26 cellular contexts compared by ENCODE assay signal in genomic region chr1:84722794-84723193, GRCh38. TPM values are rescaled to one million over a fixed set of nuclear protein-coding genes. Genes with fewer than 3 reads are reported as not detected.
DNase-seq lines count a peak whose midpoint lies in the region; ATAC-seq and TF ChIP-seq lines count a peak whose summit lies in the region.
"Had no signal": no experiment of that assay in that cellular context is flagged by ENCODE, and none has a peak within 500 bp of the region (broad histone marks: within the 10 kb centered on the region; RNA-seq: fewer than 3 reads in every experiment).

No MANE protein-coding gene starts in this region.

- H3K9me1 ChIP-seq in IMR-90 (ENCODE audit: insufficient read depth, low read length): peaks cover 4% of the 10 kb centered on the region; the same call in 1 of the 2 replicates

- H3K9me3 Mint-ChIP-seq in stimulated activated memory B cell treated with anti-CD40 and anti-IgM and Interleukin-4, amounts not matched to agents 10 μg/mL and 1 μg/mL and 100 μg/mL, for 72 hours: no peaks in the 10 kb centered on the region
- H3K9me3 Mint-ChIP-seq: activated naive CD8-positive, alpha-beta T cell treated with anti-CD3 and anti-CD28 coated beads for 36 hours; activated T-helper 1 cell treated with anti-CD3 and anti-CD28 coated beads, Interleukin-12 subunit alpha, Interleukin-12 subunit beta, Interleukin-2, Interleukin-4 antibody, amounts not matched to agents 30 ng/mL and 10 ng/mL and 1 ng/mL, durations not matched to agents 14 hours and 24 hours and 36 hours; CD4-positive, alpha-beta memory T cell; IgD-negative memory B cell; memory B cell; naive thymus-derived CD8-positive, alpha-beta T cell had no signal

- H3K4me3 ChIP-seq in AG09309 (ENCODE audit: control insufficient read depth, low read depth, low read length): no peak overlapping the region
- no peak overlapping the region for H3K4me3 ChIP-seq in IMR-90 (ENCODE audit: insufficient read depth, low read depth, low read length)
- no peak overlapping the region for H3K4me3 ChIP-seq in fibroblast of mammary gland (ENCODE audit: control insufficient read depth, low read depth, low read length)
- H3K4me3 ChIP-seq in mesenchymal stem cell (ENCODE audit: insufficient read depth in 1 of 2, low read depth in 1 of 2, low read length in 2 of 2): no peak overlapping the region
- H3K4me3 ChIP-seq: pancreas, spleen, vagina had no signal

- H2BK15ac ChIP-seq in IMR-90 (ENCODE audit: low read depth, low read length): no peak overlapping the region
- no peak overlapping the region for H2BK15ac ChIP-seq in mesenchymal stem cell (ENCODE audit: low read depth, poor library complexity, severe bottlenecking)

- H3K27ac ChIP-seq in IMR-90 (ENCODE audit: insufficient read depth, low read length) (no peak overlapping the region), mesenchymal stem cell (ENCODE audit: low read length, poor library complexity, severe bottlenecking) (no peak overlapping the region)
- H3K27ac ChIP-seq: HL-60, pancreas, spleen, vagina had no signal

- CTCF ChIA-PET in IMR-90 (lab: Yijun Ruan, JAX) (no interaction called here), GM10248 (lab: Yijun Ruan, JAX) (interaction anchor here (0.6 to 3.8 kb wide), 8 partner anchors 9 to 288 kb away, joined by 3 to 34 read pairs (median 4); no protein-coding TSS in a partner anchor)

- no peak overlapping the region for H3K56ac ChIP-seq in IMR-90 (ENCODE audit: extremely low read depth, insufficient read depth, low read length)

- no peak overlapping the region for H2BK120ac ChIP-seq in IMR-90 (ENCODE audit: low read depth, low read length)
- H2BK120ac ChIP-seq in mesenchymal stem cell (ENCODE audit: low read depth, low read length): no peak overlapping the region

- no CpG with 5 or more reads among the region's 3 CpGs for WGBS in IMR-90 (ENCODE audit: extremely low coverage in 2 of 2, insufficient read length in 1 of 2), 2 experiments
- WGBS in mesenchymal stem cell: 91% methylated on average over 2 of the region's 3 CpGs

- TF ChIP-seq CTCF in AG09309 (IDR thresholded peaks at IDR 0.05; ENCODE audit: control insufficient read depth, insufficient read depth, low read depth, low read length, missing control alignments) (no peak), IMR-90 (conservative IDR thresholded peaks at IDR 0.05; ENCODE audit: low read depth, low read length) (no peak), fibroblast of mammary gland (conservative IDR thresholded peaks at IDR 0.05; ENCODE audit: control insufficient read depth, insufficient read depth, low read depth, low read length) (no peak), GM10248 (IDR thresholded peaks at IDR 0.05; ENCODE audit: control extremely low read depth, extremely low read depth, low read depth, missing control alignments) (no peak)

- no peaks in the 10 kb centered on the region for H4K20me1 ChIP-seq in IMR-90 (ENCODE audit: insufficient read depth, low read length)

- no peak for ATAC-seq in IMR-90 (ENCODE audit: low read depth)
- ATAC-seq in stimulated activated memory B cell treated with anti-CD40 and anti-IgM and Interleukin-4, amounts not matched to agents 10 μg/mL and 1 μg/mL and 100 μg/mL, for 72 hours: no peak
- ATAC-seq: HCT116; naive thymus-derived CD8-positive, alpha-beta T cell; pancreas had no signal

- H3K9me3 ChIP-seq in IMR-90 (ENCODE audit: control insufficient read depth, insufficient read depth, low read length) (no peaks in the 10 kb centered on the region), mesenchymal stem cell (ENCODE audit: control insufficient read depth, low read length) (no peaks in the 10 kb centered on the region)
- H3K9me3 ChIP-seq: pancreas, spleen, vagina had no signal

- H4K91ac ChIP-seq in IMR-90 (ENCODE audit: insufficient read depth, low read depth, low read length) (no peak overlapping the region), mesenchymal stem cell (ENCODE audit: low read length) (no peak overlapping the region)

- no peak overlapping the region for H3K9ac ChIP-seq in IMR-90 (ENCODE audit: low read depth, low read length)
- H3K9ac ChIP-seq in mesenchymal stem cell (ENCODE audit: low read length): peak overlapping the region; percentile 53

- no peak for TF ChIP-seq RAD21 in IMR-90 (IDR thresholded peaks at IDR 0.05; ENCODE audit: low read length)

- peaks cover 19% of the 10 kb centered on the region for H3K4me1 ChIP-seq in IMR-90 (ENCODE audit: control insufficient read depth, insufficient read depth, low read length)
- peaks cover 1% of the 10 kb centered on the region for H3K4me1 ChIP-seq in mesenchymal stem cell (ENCODE audit: control insufficient read depth, insufficient read depth, low read depth, low read length)
- H3K4me1 ChIP-seq: spleen had no signal

- H3K14ac ChIP-seq in IMR-90 (replicated peaks; ENCODE audit: low read depth, low read length) (no peak overlapping the region), mesenchymal stem cell (ENCODE audit: low read length in 2 of 2) (no peak overlapping the region)

- no peaks in the 10 kb centered on the region for H3K4me1 Mint-ChIP-seq in stimulated activated memory B cell treated with anti-CD40 and anti-IgM and Interleukin-4, amounts not matched to agents 10 μg/mL and 1 μg/mL and 100 μg/mL, for 72 hours
- H3K4me1 Mint-ChIP-seq: IgD-negative memory B cell; memory B cell; naive thymus-derived CD8-positive, alpha-beta T cell had no signal

- H4K5ac ChIP-seq in IMR-90 (ENCODE audit: low read depth, low read length): no peak overlapping the region

- H3K27me3 Mint-ChIP-seq in stimulated activated memory B cell treated with anti-CD40 and anti-IgM and Interleukin-4, amounts not matched to agents 10 μg/mL and 1 μg/mL and 100 μg/mL, for 72 hours: no peaks in the 10 kb centered on the region
- H3K27me3 Mint-ChIP-seq: activated naive CD8-positive, alpha-beta T cell treated with anti-CD3 and anti-CD28 coated beads for 36 hours; CD4-positive, alpha-beta memory T cell had no signal

- H3K27ac Mint-ChIP-seq in stimulated activated memory B cell treated with anti-CD40 and anti-IgM and Interleukin-4, amounts not matched to agents 10 μg/mL and 1 μg/mL and 100 μg/mL, for 72 hours: no peak overlapping the region
- H3K27ac Mint-ChIP-seq: activated naive CD8-positive, alpha-beta T cell treated with anti-CD3 and anti-CD28 coated beads for 36 hours; activated T-helper 1 cell treated with anti-CD3 and anti-CD28 coated beads, Interleukin-12 subunit alpha, Interleukin-12 subunit beta, Interleukin-2, Interleukin-4 antibody, amounts not matched to agents 30 ng/mL and 10 ng/mL and 1 ng/mL, durations not matched to agents 14 hours and 24 hours and 36 hours; CD4-positive, alpha-beta memory T cell; IgD-negative memory B cell; memory B cell; naive thymus-derived CD8-positive, alpha-beta T cell had no signal

- no peak overlapping the region for H2AK9ac ChIP-seq in IMR-90 (replicated peaks; ENCODE audit: low read depth, low read length, poor library complexity)

- H2AK5ac ChIP-seq in IMR-90 (ENCODE audit: low read depth, low read length): no peak overlapping the region
- no peak overlapping the region for H2AK5ac ChIP-seq in mesenchymal stem cell (ENCODE audit: low read length, severe bottlenecking)

- H3K4ac ChIP-seq in IMR-90 (ENCODE audit: low read depth, low read length): no peak overlapping the region
- no peak overlapping the region for H3K4ac ChIP-seq in mesenchymal stem cell (ENCODE audit: low read depth in 1 of 2, low read length in 2 of 2)

- no peak overlapping the region for H3K4me2 ChIP-seq in IMR-90 (ENCODE audit: low read depth, low read length)
- no peak overlapping the region for H3K4me2 ChIP-seq in mesenchymal stem cell (ENCODE audit: low read length, poor library complexity, severe bottlenecking)

- intact Hi-C loops in IMR-90 (cut with micrococcal nuclease): no loop called here

- H3K36me3 ChIP-seq in IMR-90 (ENCODE audit: control insufficient read depth, insufficient read depth, low read length) (no peaks in the 10 kb centered on the region), mesenchymal stem cell (ENCODE audit: control insufficient read depth in 1 of 2, insufficient read depth in 2 of 2, low read depth in 1 of 2, low read length in 2 of 2) (no peaks in the 10 kb centered on the region)
- H3K36me3 ChIP-seq: pancreas, spleen, vagina had no signal

- DNase-seq in AG09309 (ENCODE audit: low read depth) (peak; percentile 40), IMR-90 (peak; percentile 50), fibroblast of mammary gland (ENCODE audit: low read depth) (peak; percentile 94), mesenchymal stem cell (no peak), AG08396 (ENCODE audit: low spot score) (no peak), GM10248 (ENCODE audit: extremely low spot score) (no peak)
- no peak for DNase-seq in activated naive CD4-positive, alpha-beta T cell (lab: John Stamatoyannopoulos, UW)
- DNase-seq: ACHN; activated CD4-positive, CD25-positive, alpha-beta regulatory T cell treated with anti-CD3 and anti-CD28 coated beads, Interleukin-2, amount 50 U/mL, for 72 hours; activated CD8-positive, alpha-beta memory T cell treated with anti-CD3 and anti-CD28 coated beads for 24 hours; activated naive CD8-positive, alpha-beta T cell treated with anti-CD3 and anti-CD28 coated beads for 36 hours; CD4-positive, alpha-beta memory T cell; naive thymus-derived CD8-positive, alpha-beta T cell; NCI-H1048; NCI-H2081; pancreas; RPMI8226; spleen; stimulated activated CD4-positive, alpha-beta T cell treated with anti-CD3 and anti-CD28 coated beads, Interleukin-4, amount 100 ng/mL, for 4 hours had no signal

- no peaks in the 10 kb centered on the region for H3K36me3 Mint-ChIP-seq in stimulated activated memory B cell treated with anti-CD40 and anti-IgM and Interleukin-4, amounts not matched to agents 10 μg/mL and 1 μg/mL and 100 μg/mL, for 72 hours
- H3K36me3 Mint-ChIP-seq: activated naive CD8-positive, alpha-beta T cell treated with anti-CD3 and anti-CD28 coated beads for 36 hours; CD4-positive, alpha-beta memory T cell; IgD-negative memory B cell; memory B cell; naive thymus-derived CD8-positive, alpha-beta T cell had no signal

- H3K27me3 ChIP-seq in IMR-90 (ENCODE audit: control insufficient read depth, insufficient read depth, low read length): no peaks in the 10 kb centered on the region
- peaks cover 0 to 11% of the 10 kb centered on the region in 2 experiments for H3K27me3 ChIP-seq in mesenchymal stem cell (ENCODE audit: control insufficient read depth in 1 of 2, insufficient read depth in 1 of 2, low read length in 2 of 2)
- H3K27me3 ChIP-seq: pancreas, spleen, vagina had no signal

- no peak overlapping the region for H3K4me3 Mint-ChIP-seq in stimulated activated memory B cell treated with anti-CD40 and anti-IgM and Interleukin-4, amounts not matched to agents 10 μg/mL and 1 μg/mL and 100 μg/mL, for 72 hours
- H3K4me3 Mint-ChIP-seq: activated naive CD8-positive, alpha-beta T cell treated with anti-CD3 and anti-CD28 coated beads for 36 hours; activated T-helper 1 cell treated with anti-CD3 and anti-CD28 coated beads, Interleukin-12 subunit alpha, Interleukin-12 subunit beta, Interleukin-2, Interleukin-4 antibody, amounts not matched to agents 30 ng/mL and 10 ng/mL and 1 ng/mL, durations not matched to agents 14 hours and 24 hours and 36 hours; CD4-positive, alpha-beta memory T cell; IgD-negative memory B cell; memory B cell; naive thymus-derived CD8-positive, alpha-beta T cell had no signal

- H3K23ac ChIP-seq in IMR-90 (ENCODE audit: low read depth, low read length): no peak overlapping the region
- H3K23ac ChIP-seq in mesenchymal stem cell (ENCODE audit: low read length in 2 of 2): no peak overlapping the region

- H4K8ac ChIP-seq in IMR-90 (ENCODE audit: low read depth in 2 of 2, low read length in 2 of 2) (no peak overlapping the region), mesenchymal stem cell (ENCODE audit: low read length) (no peak overlapping the region)

- dilution Hi-C loops in IMR-90 (cut with HindIII; ENCODE audit: low sequenced_read_pairs, unreplicated experiment): no loop called here

- H2BK5ac ChIP-seq in IMR-90 (ENCODE audit: low read depth, low read length, poor library complexity, severe bottlenecking) (no peak overlapping the region), mesenchymal stem cell (ENCODE audit: low read depth, low read length, poor library complexity, severe bottlenecking) (no peak overlapping the region)

- H2BK12ac ChIP-seq in mesenchymal stem cell (ENCODE audit: low read length in 2 of 2): no peak overlapping the region

- no peak for TF ChIP-seq POLR2A in IMR-90 (IDR thresholded peaks at IDR 0.05; ENCODE audit: low read depth, low read length)

- H2AFZ ChIP-seq in IMR-90 (replicated peaks; ENCODE audit: low read length, poor library complexity): no peak overlapping the region
- no peak overlapping the region for H2AFZ ChIP-seq in mesenchymal stem cell (ENCODE audit: low read depth, low read length)

- in situ Hi-C loops in IMR-90 (cut with MboI; ENCODE audit: low sequenced_read_pairs): no loop called here

- H3K18ac ChIP-seq in IMR-90 (ENCODE audit: low read depth, low read length) (0 out of 2 replicates have a peak overlapping the region, but pooled peaks have one; percentile 22), mesenchymal stem cell (ENCODE audit: low read depth in 1 of 2, low read length in 2 of 2) (no peak overlapping the region)

- no TSS peak for BruUV-seq in IMR-90 (replicated peaks; lab: Mats Ljungman, UMichigan)

- H2BK20ac ChIP-seq in IMR-90 (ENCODE audit: low read depth, low read length): 0 out of 2 replicates have a peak overlapping the region, but pooled peaks have one; percentile 11

- H3K79me1 ChIP-seq in IMR-90 (ENCODE audit: low read depth in 1 of 2, low read length in 2 of 2) (no peaks in the 10 kb centered on the region), mesenchymal stem cell (replicated peaks; ENCODE audit: low read length, poor library complexity, severe bottlenecking) (no peaks in the 10 kb centered on the region)

- POLR2A ChIA-PET in IMR-90 (lab: Charles Lee; ENCODE audit: unreplicated experiment): no interaction called here
- POLR2A ChIA-PET in GM10248 (lab: Yijun Ruan, JAX): no interaction called here

RNA-seq across cellular contexts. Expression of gene SSX2IP, which starts 32.5 kb away (rescaled TPM):
- total RNA-seq in IMR-90 (2012; rRNA removed): 13.4 and 22.8 TPM in 2 replicates
- polyA plus RNA-seq in IMR-90 (2012; rRNA removed): 4.6 and 7.7 TPM in 2 replicates
- polyA plus RNA-seq in IMR-90 (2012; cell fraction: cytosol; rRNA removed): 0.77 and 1.4 TPM in 2 replicates
- 0.90 and 7.3 TPM in 2 replicates for polyA plus RNA-seq in IMR-90 (2012; cell fraction: nucleus; rRNA removed; ENCODE audit: low replicate concordance)
- 5.5 TPM for polyA plus RNA-seq in mesenchymal stem cell (2013, experiment 1 of 2)
- polyA plus RNA-seq in mesenchymal stem cell (2013, experiment 2 of 2): 5.8 TPM

Comparison
In these comparisons a context has a peak if more than half of its experiments do, and no peak if none do; other contexts are left out.
1. DNase-seq: peak in AG09309 (single experiment), IMR-90 (single experiment) and fibroblast of mammary gland (single experiment); none in mesenchymal stem cell (single experiment), activated naive CD4-positive, alpha-beta T cell (0 of 4), AG08396 (single experiment) and GM10248 (single experiment).